In genomic region chr1:34781844-34782391, GRCh38 we compare ENCODE assay signal across 10 cellular contexts. TPM values are rescaled to one million over a fixed set of nuclear protein-coding genes. Genes with fewer than 3 reads are reported as not detected.
DNase-seq lines count a peak whose midpoint lies in the region; ATAC-seq, FAIRE-seq and TF ChIP-seq lines count a peak whose summit lies in the region.
"Had no signal": no experiment of that assay in that cellular context is flagged by ENCODE, and none has a peak within 500 bp of the region (broad histone marks: within the 10 kb centered on the region; RNA-seq: fewer than 3 reads in every experiment).

No MANE protein-coding gene starts in this region.

- H3K9me3 ChIP-seq in skeletal muscle satellite cell (replicated peaks; ENCODE audit: low read length): no peaks in the 10 kb centered on the region

- H3K4me3 ChIP-seq in skeletal muscle satellite cell (ENCODE audit: low read length): peak overlapping the region; percentile 57

- H3K4me2 ChIP-seq in skeletal muscle satellite cell (ENCODE audit: low read length): peak overlapping the region; percentile 74

- H3K9ac ChIP-seq in skeletal muscle satellite cell (ENCODE audit: low read depth, low read length): no peak overlapping the region

- TF ChIP-seq CTCF in brain (conservative IDR thresholded peaks at IDR 0.05): no peak
- no peak for TF ChIP-seq CTCF in D721Med (IDR thresholded peaks at IDR 0.05; ENCODE audit: insufficient read depth, missing control alignments)

- H3K27me3 ChIP-seq in skeletal muscle satellite cell (ENCODE audit: control insufficient read depth, insufficient read depth, low read length): peaks cover 49% of the 10 kb centered on the region

- H3K27me3 Mint-ChIP-seq in brain: peaks cover 68% of the 10 kb centered on the region

- peak overlapping the region in 3 of 5 experiments; percentile 13 to 67 (median 56) for H3K4me3 Mint-ChIP-seq in brain
- H3K4me3 Mint-ChIP-seq: T-helper 2 cell treated with Interferon-gamma antibody and Interleukin-4, amounts not matched to agents 5 μg/mL and 100 μg/mL, for 36 hours had no signal

- DNase-seq in HPDE6-E6E7 (ENCODE audit: extremely low spot score): peak; percentile 80
- DNase-seq in islet precursor cell: peak; percentile 64
- DNase-seq in D721Med (ENCODE audit: insufficient read length, low spot score): no peak
- no peak for DNase-seq in DMS 273 (lab: John Stamatoyannopoulos, UW; ENCODE audit: unreplicated experiment)
- no peak for DNase-seq in DMS79 treated with DMSO at 0.1 percent for 48 hours (lab: John Stamatoyannopoulos, UW)
- DNase-seq: KBM-7 had no signal

- no peak overlapping the region for H3K27ac Mint-ChIP-seq in brain
- H3K27ac Mint-ChIP-seq: T-helper 2 cell treated with Interferon-gamma antibody and Interleukin-4, amounts not matched to agents 5 μg/mL and 100 μg/mL, for 36 hours had no signal

- H3K36me3 Mint-ChIP-seq in brain: no peaks in the 10 kb centered on the region

- H3K36me3 ChIP-seq in skeletal muscle satellite cell (ENCODE audit: insufficient read depth, low read length): no peaks in the 10 kb centered on the region

- no peaks in the 10 kb centered on the region for H3K9me3 Mint-ChIP-seq in brain
- H3K9me3 Mint-ChIP-seq: T-helper 2 cell treated with Interferon-gamma antibody and Interleukin-4, amounts not matched to agents 5 μg/mL and 100 μg/mL, for 36 hours had no signal

- peaks cover 17% of the 10 kb centered on the region for H3K4me1 ChIP-seq in skeletal muscle satellite cell (ENCODE audit: control insufficient read depth, insufficient read depth, low read length)

- no peak for ATAC-seq in HG02981 (IDR thresholded peaks at IDR 0.05; ENCODE audit: unreplicated experiment)

- H3K4me1 Mint-ChIP-seq in brain: peaks cover 12% of the 10 kb centered on the region

- FAIRE-seq in D721Med (lab: Jason Lieb, UNC): no peak

RNA-seq across cellular contexts. Expression of gene GJB3, which starts 0.9 kb away (rescaled TPM):
- polyA plus RNA-seq in brain (ENCODE audit: insufficient read depth, low read depth, low replicate concordance): not detected
- total RNA-seq in skeletal muscle satellite cell (2012; rRNA removed): not detected in 2 replicates

RNA-seq across cellular contexts. Expression of gene GJA4, which starts 10.9 kb away (rescaled TPM):
- 14.4 TPM for polyA plus RNA-seq in brain (ENCODE audit: insufficient read depth, low read depth, low replicate concordance)
- total RNA-seq in skeletal muscle satellite cell (2012; rRNA removed): not detected in 2 replicates

RNA-seq across cellular contexts. Expression of gene GJB4, which starts 22.4 kb away (rescaled TPM):
- polyA plus RNA-seq in brain (ENCODE audit: insufficient read depth, low read depth, low replicate concordance): not detected
- total RNA-seq in skeletal muscle satellite cell (2012; rRNA removed): not detected in 2 replicates

RNA-seq across cellular contexts. Expression of gene GJB5, which starts 27.1 kb away (rescaled TPM):
- 0.73 TPM for polyA plus RNA-seq in brain (ENCODE audit: insufficient read depth, low read depth, low replicate concordance)
- total RNA-seq in skeletal muscle satellite cell (2012; rRNA removed): not detected in 2 replicates

Comparison
In these comparisons a context has a peak if more than half of its experiments do, and no peak if none do; other contexts are left out.
1. DNase-seq: peak in HPDE6-E6E7 (single experiment) and islet precursor cell (single experiment); none in D721Med (single experiment), DMS 273 (single experiment) and DMS79 treated with DMSO at 0.1 percent for 48 hours (single experiment).